Comparison of ENCODE assay signal across 14 cellular contexts in the genomic region with DNA sequence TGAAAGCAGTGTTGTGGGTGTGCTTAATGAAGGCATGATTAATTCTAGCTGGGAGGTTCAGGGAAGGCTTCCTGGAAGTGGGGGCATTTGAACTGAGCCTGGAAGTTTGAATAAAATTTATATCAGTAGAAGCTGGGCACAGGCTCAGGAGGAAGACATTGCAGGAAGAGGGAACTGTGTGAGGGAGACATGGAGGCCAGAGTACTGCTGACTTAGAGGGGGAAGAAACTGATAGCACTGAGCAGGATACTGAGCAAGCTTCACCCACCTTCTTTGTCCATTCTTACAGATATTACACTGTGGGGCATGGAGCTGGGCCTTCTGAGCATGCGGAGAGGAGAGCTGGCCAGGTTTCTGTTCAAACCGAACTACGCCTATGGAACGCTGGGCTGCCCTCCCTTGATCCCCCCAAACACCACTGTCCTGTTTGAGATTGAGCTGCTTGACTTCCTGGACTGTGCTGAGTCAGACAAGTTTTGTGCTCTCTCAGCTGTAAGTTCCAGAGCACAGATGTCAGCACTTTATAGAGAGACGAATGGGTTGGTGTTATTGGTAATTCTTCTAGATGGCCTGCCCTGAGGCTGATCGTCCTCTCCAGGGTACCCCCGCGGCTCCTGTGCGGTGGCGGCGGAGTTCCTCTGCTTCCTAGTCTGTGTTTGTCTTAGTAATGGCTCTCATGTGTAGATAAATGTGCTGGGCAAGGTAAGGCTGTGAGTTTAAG. TPM values are rescaled to one million over a fixed set of nuclear protein-coding genes. Genes with fewer than 3 reads are reported as not detected.
DNase-seq lines count a peak whose midpoint lies in the region; ATAC-seq, FAIRE-seq and TF ChIP-seq lines count a peak whose summit lies in the region.
"Had no signal": no experiment of that assay in that cellular context is flagged by ENCODE, and none has a peak within 500 bp of the region (broad histone marks: within the 10 kb centered on the region; RNA-seq: fewer than 3 reads in every experiment).

No MANE protein-coding gene starts in this region.

- FAIRE-seq in bronchial epithelial cell (lab: Jason Lieb, UNC) = no peak
- no peak for FAIRE-seq in kidney (lab: Jason Lieb, UNC)

- in situ Hi-C loops in HAP-1 (cut with MboI; ENCODE audit: low sequenced_read_pairs) = loop anchor here (10.0 kb wide), 1 partner anchor 405 kb away; the partner anchor contains the start of gene ABHD11

- H3K4me3 ChIP-seq in bronchial epithelial cell (ENCODE audit: low read depth, low read length) (no peak overlapping the region), kidney (ENCODE audit: low read length in 2 of 2) (no peak overlapping the region), HAP-1 (no peak overlapping the region)

- H3K36me3 ChIP-seq in bronchial epithelial cell (ENCODE audit: control insufficient read depth, insufficient read depth, low read length) (no peaks in the 10 kb centered on the region), kidney (ENCODE audit: control insufficient read depth in 1 of 2, insufficient read depth in 2 of 2, low read length in 2 of 2) (no peaks in the 10 kb centered on the region), HAP-1 (replicated peaks) (no peaks in the 10 kb centered on the region)

- ATAC-seq in left ventricle myocardium superior (peak; percentile 68), GM18907 (IDR thresholded peaks at IDR 0.05; ENCODE audit: unreplicated experiment) (no peak)

- no peak for TF ChIP-seq CTCF in bronchial epithelial cell (IDR thresholded peaks at IDR 0.05; ENCODE audit: insufficient read depth, low read length, severe bottlenecking)
- TF ChIP-seq CTCF in kidney (IDR thresholded peaks at IDR 0.05; ENCODE audit: borderline replicate concordance, extremely low read depth, insufficient read depth) = no peak

- peak; percentile 31 for DNase-seq in HT1080 (ENCODE audit: low read depth)
- DNase-seq in bronchial epithelial cell (ENCODE audit: low read depth) = peak; percentile 14
- DNase-seq in left ventricle myocardium superior = no peak
- DNase-seq in pons (ENCODE audit: low spot score) = peak; percentile 17
- DNase-seq in globus pallidus (ENCODE audit: low spot score) = no peak
- no peak for DNase-seq in kidney
- no peak for DNase-seq in HAP-1 (ENCODE audit: low spot score in 2 of 2)
- DNase-seq: activated CD4-positive, alpha-beta T cell treated with anti-CD3 and anti-CD28 coated beads, Interleukin-2, amount 50 U/mL, for 4 hours; activated naive CD4-positive, alpha-beta T cell; NCI-H2081; T-helper 1 cell had no signal

- H3K27ac ChIP-seq in kidney (ENCODE audit: low read depth in 2 of 2, low read length in 2 of 2) = no peak overlapping the region

- H3K9ac ChIP-seq in kidney (ENCODE audit: low read length in 2 of 2) = no peak overlapping the region

- no peaks in the 10 kb centered on the region for H3K9me3 ChIP-seq in kidney (ENCODE audit: control insufficient read depth in 1 of 2, low read length in 2 of 2)
- no peaks in the 10 kb centered on the region for H3K9me3 ChIP-seq in HAP-1

- intact Hi-C loops in left ventricle myocardium superior (cut with micrococcal nuclease) = no loop called here
- intact Hi-C loops in kidney (cut with DNase I) = no loop called here

- H3K4me1 ChIP-seq in kidney (ENCODE audit: control insufficient read depth in 1 of 2, insufficient read depth in 1 of 2, low read depth in 1 of 2, low read length in 2 of 2) (no peaks in the 10 kb centered on the region), HAP-1 (no peaks in the 10 kb centered on the region)

- no peaks in the 10 kb centered on the region for H3K27me3 ChIP-seq in bronchial epithelial cell (ENCODE audit: control insufficient read depth, insufficient read depth, low read length)
- H3K27me3 ChIP-seq in HAP-1 (ENCODE audit: low read depth) = no peaks in the 10 kb centered on the region

RNA-seq across cellular contexts. Expression of gene FKBP6, which starts 2.1 kb away (rescaled TPM):
- total RNA-seq in HT1080 (2014; rRNA removed; shearing (Covaris generic)) = not detected in 2 replicates
- polyA plus RNA-seq in HT1080 (2015; cell fraction: cytosol; rRNA removed) = not detected in 2 replicates
- polyA plus RNA-seq in HT1080 (2015; cell fraction: nucleus; rRNA removed) = not detected in 2 replicates
- total RNA-seq in bronchial epithelial cell = not detected in 2 replicates
- not detected for total RNA-seq in left ventricle myocardium superior
- 0.13 TPM for total RNA-seq in kidney
- polyA plus RNA-seq in kidney (ENCODE audit: insufficient read depth, low read depth, low replicate concordance) = not detected
- total RNA-seq: H4, mesenteric fat pad had no signal

RNA-seq across cellular contexts. Expression of gene TRIM50, which starts 2.1 kb away (rescaled TPM):
- total RNA-seq in HT1080 (2014; rRNA removed; shearing (Covaris generic)) = not detected in 2 replicates
- polyA plus RNA-seq in HT1080 (2015; cell fraction: cytosol; rRNA removed) = not detected in 2 replicates
- polyA plus RNA-seq in HT1080 (2015; cell fraction: nucleus; rRNA removed) = not detected in 2 replicates
- total RNA-seq in bronchial epithelial cell = not detected in 2 replicates
- total RNA-seq in left ventricle myocardium superior = 0.30 TPM
- total RNA-seq in kidney = 0.19 TPM
- polyA plus RNA-seq in kidney (ENCODE audit: insufficient read depth, low read depth, low replicate concordance) = 14.0 TPM
- total RNA-seq: H4 had no signal

RNA-seq across cellular contexts. Expression of gene NSUN5, which starts 21.4 kb away (rescaled TPM):
- total RNA-seq in HT1080 (2014; rRNA removed; shearing (Covaris generic)) = 50.2 and 50.3 TPM in 2 replicates
- 30.5 and 37.0 TPM in 2 replicates for polyA plus RNA-seq in HT1080 (2015; cell fraction: cytosol; rRNA removed)
- 48.3 and 65.6 TPM in 2 replicates for polyA plus RNA-seq in HT1080 (2015; cell fraction: nucleus; rRNA removed)
- total RNA-seq in bronchial epithelial cell (39.3 and 50.0 TPM in 2 replicates), left ventricle myocardium superior (19.6 TPM), kidney (25.8 TPM)
- polyA plus RNA-seq in kidney (ENCODE audit: insufficient read depth, low read depth, low replicate concordance) = 24.2 TPM

Comparison
In these comparisons a context has a peak if more than half of its experiments do, and no peak if none do; other contexts are left out.
1. DNase-seq: peak in HT1080 (single experiment), bronchial epithelial cell (single experiment) and pons (single experiment); none in left ventricle myocardium superior (single experiment), globus pallidus (single experiment), kidney (single experiment) and HAP-1 (0 of 2).